ENCODE assay signal across 16 cellular contexts in genomic region chr4:41324861-41325260, GRCh38.
DNase-seq lines count a peak whose midpoint lies in the region; ATAC-seq and TF ChIP-seq lines count a peak whose summit lies in the region.
"Had no signal": no experiment of that assay in that cellular context is flagged by ENCODE, and none has a peak within 500 bp of the region (broad histone marks: within the 10 kb centered on the region; RNA-seq: fewer than 3 reads in every experiment).

No MANE protein-coding gene starts in this region.

- H3K27ac ChIP-seq in VCaP (peak overlapping the region; percentile 93; the same call in 1 of the 2 replicates), tibial artery (no peak overlapping the region)
- no peak overlapping the region for H3K27ac ChIP-seq in CD8-positive, alpha-beta T cell (ENCODE audit: low read depth, low read length)
- H3K27ac ChIP-seq: 22Rv1, BLaER1 had no signal

- H3K4me1 ChIP-seq in BE2C: peaks cover 25% of the 10 kb centered on the region
- no peaks in the 10 kb centered on the region for H3K4me1 ChIP-seq in tibial artery
- no peaks in the 10 kb centered on the region for H3K4me1 ChIP-seq in CD8-positive, alpha-beta T cell (ENCODE audit: insufficient read depth, low read length)

- no peaks in the 10 kb centered on the region for H3K36me3 ChIP-seq in BE2C
- H3K36me3 ChIP-seq in tibial artery: no peaks in the 10 kb centered on the region
- H3K36me3 ChIP-seq in CD8-positive, alpha-beta T cell (ENCODE audit: insufficient read depth, low read length): no peaks in the 10 kb centered on the region
- H3K36me3 ChIP-seq: BLaER1 had no signal

- intact Hi-C loops in tibial artery (cut with DNase I; ENCODE audit: low total_unique reads): no loop called here
- intact Hi-C loops in CD8-positive, alpha-beta T cell (cut with DNase I, micrococcal nuclease): no loop called here

- no peaks in the 10 kb centered on the region for H3K9me3 Mint-ChIP-seq in osteocyte (ENCODE audit: unreplicated experiment)
- H3K9me3 Mint-ChIP-seq in CD8-positive, alpha-beta T cell: no peaks in the 10 kb centered on the region
- H3K9me3 Mint-ChIP-seq: CD4-positive, alpha-beta T cell had no signal

- H3K36me3 Mint-ChIP-seq in osteocyte (ENCODE audit: unreplicated experiment): no peaks in the 10 kb centered on the region
- no peaks in the 10 kb centered on the region for H3K36me3 Mint-ChIP-seq in CD8-positive, alpha-beta T cell

- DNase-seq in BE2C (peak; percentile 51), M059J (ENCODE audit: low read depth) (peak; percentile 74), kidney glomerular epithelial cell (lab: John Stamatoyannopoulos, UW) (peak; percentile 19), osteocyte (ENCODE audit: extremely low spot score, unreplicated experiment) (no peak), tibial artery (no peak), GM10266 (ENCODE audit: extremely low spot score) (no peak)
- DNase-seq in CD8-positive, alpha-beta T cell: no peak
- DNase-seq: CD4-positive, alpha-beta T cell; DMS153; DND-41; GF-D8; H9 had no signal

- TF ChIP-seq CTCF in BE2C (IDR thresholded peaks at IDR 0.05; ENCODE audit: low read depth, low read length) (peak; percentile 33), VCaP (conservative IDR thresholded peaks at IDR 0.05) (no peak), osteocyte (IDR thresholded peaks at IDR 0.05) (no peak), tibial artery (IDR thresholded peaks at IDR 0.05) (no peak), GM10266 (IDR thresholded peaks at IDR 0.05; ENCODE audit: control insufficient read depth, insufficient read depth, low read depth, missing control alignments) (no peak)
- TF ChIP-seq CTCF in CD8-positive, alpha-beta T cell (IDR thresholded peaks at IDR 0.05): no peak

- H3K4me3 ChIP-seq in BE2C (ENCODE audit: low read depth, low read length): no peak overlapping the region
- no peak overlapping the region for H3K4me3 ChIP-seq in tibial artery
- no peak overlapping the region for H3K4me3 ChIP-seq in CD8-positive, alpha-beta T cell (ENCODE audit: low read depth, low read length)
- H3K4me3 ChIP-seq: BLaER1, GM23338 had no signal

- CTCF ChIA-PET in CD8-positive, alpha-beta T cell (lab: Charles Lee): no interaction called here

- H3K27ac Mint-ChIP-seq in osteocyte (ENCODE audit: unreplicated experiment): no peak overlapping the region
- no peak overlapping the region for H3K27ac Mint-ChIP-seq in CD8-positive, alpha-beta T cell
- H3K27ac Mint-ChIP-seq: CD4-positive, alpha-beta T cell; GM23338; H9 had no signal

- POLR2A ChIA-PET in CD8-positive, alpha-beta T cell (lab: Charles Lee): no interaction called here

- ATAC-seq in CD8-positive, alpha-beta T cell: no peak
- ATAC-seq: GM23338 had no signal

- H3K27me3 ChIP-seq in BE2C: no peaks in the 10 kb centered on the region
- no peaks in the 10 kb centered on the region for H3K27me3 ChIP-seq in tibial artery
- H3K27me3 ChIP-seq in CD8-positive, alpha-beta T cell (ENCODE audit: insufficient read depth, low read length): no peaks in the 10 kb centered on the region
- H3K27me3 ChIP-seq: BLaER1 had no signal

- H3K9me3 ChIP-seq in BE2C (no peaks in the 10 kb centered on the region; the same call in 1 of the 2 replicates), tibial artery (no peaks in the 10 kb centered on the region)
- H3K9me3 ChIP-seq in CD8-positive, alpha-beta T cell (ENCODE audit: low read length): no peaks in the 10 kb centered on the region
- H3K9me3 ChIP-seq: BLaER1 had no signal

- peaks cover 6% of the 10 kb centered on the region for H3K27me3 Mint-ChIP-seq in osteocyte (ENCODE audit: unreplicated experiment)
- peaks cover 3% of the 10 kb centered on the region for H3K27me3 Mint-ChIP-seq in CD8-positive, alpha-beta T cell (ENCODE audit: low read depth)
- H3K27me3 Mint-ChIP-seq: CD4-positive, alpha-beta T cell had no signal

- no peak overlapping the region for H3K4me3 Mint-ChIP-seq in osteocyte (ENCODE audit: unreplicated experiment)
- H3K4me3 Mint-ChIP-seq in CD8-positive, alpha-beta T cell: no peak overlapping the region
- H3K4me3 Mint-ChIP-seq: CD4-positive, alpha-beta T cell; GM23338; H9 had no signal

- H3K4me1 Mint-ChIP-seq in osteocyte (ENCODE audit: unreplicated experiment): no peaks in the 10 kb centered on the region
- H3K4me1 Mint-ChIP-seq in CD8-positive, alpha-beta T cell (ENCODE audit: low read depth): no peaks in the 10 kb centered on the region

Comparison
In these comparisons a context has a peak if more than half of its experiments do, and no peak if none do; other contexts are left out.
1. DNase-seq: peak in BE2C (single experiment), M059J (single experiment) and kidney glomerular epithelial cell (single experiment); none in osteocyte (single experiment), tibial artery (0 of 2), GM10266 (single experiment) and CD8-positive, alpha-beta T cell (0 of 7).